13 cellular contexts compared by ENCODE assay signal in the genomic region with DNA sequence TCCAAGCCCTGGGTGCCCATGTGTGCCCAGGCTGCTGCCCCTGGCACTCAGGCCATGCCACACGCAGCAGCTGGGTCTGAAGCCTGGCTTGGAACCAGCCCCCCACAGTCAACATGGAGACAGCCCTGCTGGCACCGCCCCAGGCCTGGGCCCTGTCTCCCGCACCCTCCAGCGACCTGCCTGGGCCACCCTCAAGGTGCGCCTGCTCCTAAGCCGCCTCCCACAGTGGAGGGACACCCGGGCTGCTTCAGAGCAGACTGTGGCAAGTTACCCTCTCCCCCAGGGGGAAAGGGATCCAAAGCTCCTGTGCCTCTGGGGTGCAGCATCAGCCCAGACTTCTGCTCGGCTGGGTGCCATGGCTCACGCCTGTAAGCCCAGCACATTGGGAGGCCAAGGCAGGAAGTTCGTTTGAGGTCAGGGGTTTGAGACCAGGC. TPM values are rescaled to one million over a fixed set of nuclear protein-coding genes. Genes with fewer than 3 reads are reported as not detected.
DNase-seq lines count a peak whose midpoint lies in the region; ATAC-seq and TF ChIP-seq lines count a peak whose summit lies in the region.
"Had no signal": no experiment of that assay in that cellular context is flagged by ENCODE, and none has a peak within 500 bp of the region (broad histone marks: within the 10 kb centered on the region; RNA-seq: fewer than 3 reads in every experiment).

No MANE protein-coding gene starts in this region.

- ATAC-seq in gastroesophageal sphincter (no peak), gastrocnemius medialis (no peak), HG02885 (IDR thresholded peaks at IDR 0.05; ENCODE audit: poor library complexity, unreplicated experiment) (no peak), SK-N-SH treated with all-trans-retinoic acid at 6 μM for 48 hours (no peak)
- ATAC-seq: GM23338 had no signal

- peak overlapping the region; percentile 86 to 95 (median 93) for H3K27ac Mint-ChIP-seq in CD4-positive, alpha-beta memory T cell
- H3K27ac Mint-ChIP-seq: GM23338 had no signal

- in situ Hi-C loops in gastrocnemius medialis (cut with MboI; ENCODE audit: low sequenced_read_pairs in 4 of 4), result no loop called here

- TF ChIP-seq POLR2A in gastroesophageal sphincter (IDR thresholded peaks at IDR 0.05) (no peak), gastrocnemius medialis (IDR thresholded peaks at IDR 0.05) (no peak)

- H3K9me3 ChIP-seq in CD4-positive, alpha-beta memory T cell (ENCODE audit: control insufficient read depth in 1 of 2, low read length in 2 of 2), result no peaks in the 10 kb centered on the region
- no peaks in the 10 kb centered on the region for H3K9me3 ChIP-seq in gastroesophageal sphincter
- H3K9me3 ChIP-seq in gastrocnemius medialis, result no peaks in the 10 kb centered on the region
- H3K9me3 ChIP-seq: suprapubic skin had no signal

- no peak overlapping the region for H3K4me3 ChIP-seq in CD4-positive, alpha-beta memory T cell (ENCODE audit: low read length in 2 of 2)
- H3K4me3 ChIP-seq in gastroesophageal sphincter, result no peak overlapping the region
- no peak overlapping the region for H3K4me3 ChIP-seq in gastrocnemius medialis
- H3K4me3 ChIP-seq: GM23338, suprapubic skin had no signal

- H3K4me1 ChIP-seq in CD4-positive, alpha-beta memory T cell (ENCODE audit: insufficient read depth, low read length), result peaks cover 94% of the 10 kb centered on the region
- H3K4me1 ChIP-seq in gastroesophageal sphincter (peaks cover 0 to 94% (median 86%) of the 10 kb centered on the region in 3 donors), gastrocnemius medialis (peaks cover 98 to 99% of the 10 kb centered on the region in 2 donors)

- CTCF ChIA-PET in CD4-positive, alpha-beta memory T cell (lab: Charles Lee; ENCODE audit: partially characterized antibody), result interaction anchor here (0.6 to 6.6 kb wide), 8 partner anchors 8 to 83 kb away, joined by 3 to 59 read pairs (median 4); no protein-coding TSS in a partner anchor

- intact Hi-C loops in CD4-positive, alpha-beta memory T cell (cut with micrococcal nuclease), result loop anchor here (2.0 kb wide), 1 partner anchor 15 kb away; no protein-coding TSS in a partner anchor
- intact Hi-C loops in gastrocnemius medialis (cut with DNase I; ENCODE audit: low total_unique reads), result no loop called here

- H3K9me3 Mint-ChIP-seq in CD4-positive, alpha-beta memory T cell, result no peaks in the 10 kb centered on the region
- H3K9me3 Mint-ChIP-seq: activated T-cell treated with anti-CD3 and anti-CD28 coated beads, Interleukin-2, amount 50 U/mL, for 4 hours; GM23338 had no signal

- H3K4me1 Mint-ChIP-seq in CD4-positive, alpha-beta memory T cell, result peaks cover 62 to 97% (median 81%) of the 10 kb centered on the region in 4 donors

- TF ChIP-seq EP300 in gastroesophageal sphincter (IDR thresholded peaks at IDR 0.05), result no peak

- peak overlapping the region in 6 of 8 donors; percentile 72 to 88 (median 76) for H3K4me3 Mint-ChIP-seq in CD4-positive, alpha-beta memory T cell
- H3K4me3 Mint-ChIP-seq: GM23338 had no signal

- whole genome bisulfite sequencing in gastroesophageal sphincter (ENCODE audit: low coverage in 1 of 2), 2 donors, result no CpG with 5 or more reads among the region's 10 CpGs

- H3K27ac ChIP-seq in CD4-positive, alpha-beta memory T cell (ENCODE audit: low read depth, low read length), result peak overlapping the region; percentile 56
- H3K27ac ChIP-seq in VCaP (peak overlapping the region; percentile 94), gastroesophageal sphincter (peak overlapping the region in 3 of 4 donors; percentile 60 to 71 (median 69)), gastrocnemius medialis (peak overlapping the region; percentile 94 to 99 (median 98))

- H3K36me3 Mint-ChIP-seq in CD4-positive, alpha-beta memory T cell, result no peaks in the 10 kb centered on the region

- POLR2A ChIA-PET in CD4-positive, alpha-beta memory T cell (lab: Charles Lee; ENCODE audit: partially characterized antibody), result interaction anchor here (0.7 to 5.8 kb wide), 14 partner anchors 9 to 415 kb away, joined by 3 to 83 read pairs (median 5); a partner anchor contains a TSS

- H3K27me3 Mint-ChIP-seq in CD4-positive, alpha-beta memory T cell, result no peaks in the 10 kb centered on the region

- TF ChIP-seq CTCF in VCaP (conservative IDR thresholded peaks at IDR 0.05) (no peak), gastroesophageal sphincter (IDR thresholded peaks at IDR 0.05) (no peak), gastrocnemius medialis (IDR thresholded peaks at IDR 0.05 in 4 of 5, conservative IDR thresholded peaks at IDR 0.05 in 1 of 5) (no peak)

- H3K27me3 ChIP-seq in CD4-positive, alpha-beta memory T cell (ENCODE audit: insufficient read depth, low read length), result no peaks in the 10 kb centered on the region
- H3K27me3 ChIP-seq in gastroesophageal sphincter, result no peaks in the 10 kb centered on the region
- H3K27me3 ChIP-seq in gastrocnemius medialis, result no peaks in the 10 kb centered on the region
- H3K27me3 ChIP-seq: suprapubic skin had no signal

- no peaks in the 10 kb centered on the region for H3K36me3 ChIP-seq in CD4-positive, alpha-beta memory T cell (ENCODE audit: insufficient read depth, low read length)
- H3K36me3 ChIP-seq in gastroesophageal sphincter (no peaks in the 10 kb centered on the region), gastrocnemius medialis (no peaks in the 10 kb centered on the region)
- H3K36me3 ChIP-seq: suprapubic skin had no signal

- peak in 3 of 5 donors; percentile 17 to 58 (median 25) for DNase-seq in CD4-positive, alpha-beta memory T cell
- DNase-seq in gastrocnemius medialis (peak in 1 of 2 donors; percentile 44), NCI-H524 (lab: John Stamatoyannopoulos, UW) (no peak)
- no peak for DNase-seq in activated CD4-positive, CD25-positive, alpha-beta regulatory T cell (lab: John Stamatoyannopoulos, UW)
- DNase-seq: activated T-cell treated with anti-CD3 and anti-CD28 coated beads, Interleukin-2, amount 50 U/mL, for 4 hours; foreskin melanocyte; NCI-H2081 treated with DMSO at 0.1 percent for 48 hours had no signal

TF ChIP-seq in SK-N-SH treated with all-trans-retinoic acid at 6 μM for 48 hours, 23 proteins besides CTCF, POLR2A, EP300 and RAD21:
- no peak for TF ChIP-seq TOX (CRISPR knock-in tag; IDR thresholded peaks at IDR 0.05; ENCODE audit: borderline replicate concordance)
- TF ChIP-seq ESRRG (CRISPR knock-in tag; IDR thresholded peaks at IDR 0.05), result no peak
- TF ChIP-seq RARB (CRISPR knock-in tag; IDR thresholded peaks at IDR 0.05), result no peak

RNA-seq across cellular contexts. Expression of a gene that starts 15.8 kb away (rescaled TPM):
- total RNA-seq in CD4-positive, alpha-beta memory T cell, result 10 to 100 TPM; 34.9 to 35.9 TPM
- 10 to 100 TPM in 1 of 2 donors, 1 to 10 TPM in 1; 6.5 to 16.7 TPM for polyA plus RNA-seq in CD4-positive, alpha-beta memory T cell
- total RNA-seq in gastroesophageal sphincter, result 10 to 100 TPM; 12.5 to 19.0 (median 14.7) TPM
- 10 to 100 TPM; 21.8 to 30.8 (median 27.3) TPM for total RNA-seq in gastrocnemius medialis

RNA-seq across cellular contexts. Expression of a gene that starts 37.3 kb away (rescaled TPM):
- total RNA-seq in CD4-positive, alpha-beta memory T cell, result 100 to 1,000 TPM; 231 to 249 TPM
- polyA plus RNA-seq in CD4-positive, alpha-beta memory T cell, result 100 to 1,000 TPM in 1 of 2 donors, 10 to 100 TPM in 1; 82.4 to 130 TPM
- total RNA-seq in gastroesophageal sphincter (100 to 1,000 TPM; 408 to 436 (median 418) TPM), gastrocnemius medialis (100 to 1,000 TPM; 157 to 195 (median 184) TPM)

RNA-seq across cellular contexts. Expression of a gene that starts 51.6 kb away (rescaled TPM):
- total RNA-seq in CD4-positive, alpha-beta memory T cell, result 10 to 100 TPM; 95.3 to 95.6 TPM
- polyA plus RNA-seq in CD4-positive, alpha-beta memory T cell, result 10 to 100 TPM; 88.8 to 94.3 TPM
- 100 to 1,000 TPM; 130 to 137 (median 135) TPM for total RNA-seq in gastroesophageal sphincter
- total RNA-seq in gastrocnemius medialis, result 100 to 1,000 TPM in 3 of 4 donors, 10 to 100 TPM in 1; 97.1 to 155 (median 106) TPM

Comparison
In these comparisons a context has a peak if more than half of its experiments do, and no peak if none do; other contexts are left out.
1. DNase-seq: peak in CD4-positive, alpha-beta memory T cell (3 of 5); none in NCI-H524 (0 of 2) and activated CD4-positive, CD25-positive, alpha-beta regulatory T cell (0 of 4).
2. Peak in every context shown above with its lines, with median percentiles within 50 percentile points of each other: H3K27ac ChIP-seq.